8 cellular contexts compared by ENCODE assay signal in the genomic region with DNA sequence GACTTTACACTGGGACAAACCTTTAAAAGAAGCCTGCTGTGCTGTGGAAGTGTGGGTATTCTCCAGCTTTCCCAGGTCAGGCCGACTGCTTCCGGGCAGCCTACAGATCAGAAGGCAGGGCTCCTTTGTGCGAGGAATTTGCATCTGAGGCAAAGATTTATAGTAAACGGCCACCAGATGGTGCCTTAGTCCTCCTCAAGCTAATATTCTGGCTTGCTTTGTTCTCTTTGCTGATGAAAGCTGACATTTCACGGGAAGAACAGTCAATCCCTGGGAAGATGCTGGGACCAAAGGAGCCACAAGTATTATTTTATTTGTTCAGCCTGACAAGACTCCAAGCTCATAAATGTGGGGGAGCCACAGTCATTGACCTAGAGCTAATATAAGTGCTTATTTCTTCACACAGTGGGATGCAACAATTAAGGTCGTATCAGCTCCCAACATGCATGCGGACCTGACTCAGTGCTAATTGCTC.
DNase-seq lines count a peak whose midpoint lies in the region; ATAC-seq and TF ChIP-seq lines count a peak whose summit lies in the region.

No MANE protein-coding gene starts in this region.

- H3K9me3 ChIP-seq in left ventricle myocardium inferior (replicated peaks) (no peaks in the 10 kb centered on the region), prostate gland (no peaks in the 10 kb centered on the region)

- 21% methylated on average over 7 of the region's 7 CpGs for whole genome bisulfite sequencing in prostate gland

- peak; percentile 67 for ATAC-seq in HG02571 (IDR thresholded peaks at IDR 0.05; ENCODE audit: unreplicated experiment)

- H3K27me3 ChIP-seq in left ventricle myocardium inferior (ENCODE audit: low read depth) (peaks cover 7% of the 10 kb centered on the region), prostate gland (replicated peaks; ENCODE audit: insufficient read depth) (no peaks in the 10 kb centered on the region)

- H3K27ac ChIP-seq in left ventricle myocardium inferior (replicated peaks): no peak overlapping the region
- peak overlapping the region in 1 of 2 donors; percentile 54 for H3K27ac ChIP-seq in prostate gland

- no peaks in the 10 kb centered on the region for H3K36me3 ChIP-seq in left ventricle myocardium inferior
- H3K36me3 ChIP-seq in prostate gland: no peaks in the 10 kb centered on the region

- H3K4me3 ChIP-seq in GM12865 (ENCODE audit: low read depth, low read length) (no peak overlapping the region), left ventricle myocardium inferior (no peak overlapping the region), prostate gland (no peak overlapping the region)

- H3K4me1 ChIP-seq in left ventricle myocardium inferior (peaks cover 4% of the 10 kb centered on the region), prostate gland (replicated peaks) (no peaks in the 10 kb centered on the region)

- TF ChIP-seq CTCF in GM12865 (IDR thresholded peaks at IDR 0.05; ENCODE audit: insufficient read depth, low read depth, low read length, missing control alignments): peak; percentile 59
- TF ChIP-seq CTCF in left ventricle myocardium inferior (IDR thresholded peaks at IDR 0.05; ENCODE audit: borderline replicate concordance): peak; percentile 71
- TF ChIP-seq CTCF in prostate gland (IDR thresholded peaks at IDR 0.05): peak in 3 of 4 experiments; percentile 68 to 76 (median 73)

- intact Hi-C loops in left ventricle myocardium inferior (cut with micrococcal nuclease): loop anchor here (5.0 kb wide), 1 partner anchor 236 kb away; no protein-coding TSS in a partner anchor
- intact Hi-C loops in prostate gland (cut with DNase I): no loop called here

- peak; percentile 80 for DNase-seq in GM12865 (ENCODE audit: low read depth)
- peak; percentile 63 for DNase-seq in MV-4-11 (lab: John Stamatoyannopoulos, UW)
- peak; percentile 1 for DNase-seq in SIG-M5 (lab: John Stamatoyannopoulos, UW)
- DNase-seq in amniotic stem cell (lab: John Stamatoyannopoulos, UW): peak; percentile 68
- no peak for DNase-seq in left ventricle myocardium inferior
- peak; percentile 74 for DNase-seq in prostate gland (ENCODE audit: low spot score)
- no peak for DNase-seq in GOT3 (lab: John Stamatoyannopoulos, UW)

- no peak for TF ChIP-seq POLR2A in prostate gland (IDR thresholded peaks at IDR 0.05)

Comparison
In these comparisons a context has a peak if more than half of its experiments do, and no peak if none do; other contexts are left out.
1. DNase-seq: peak in GM12865 (single experiment), MV-4-11 (single experiment), SIG-M5 (single experiment), amniotic stem cell (single experiment) and prostate gland (single experiment); none in left ventricle myocardium inferior (single experiment) and GOT3 (single experiment).
2. Peak in every context shown above with its lines, with median percentiles within 50 percentile points of each other: CTCF ChIP-seq.